16 cellular contexts compared by ENCODE assay signal in genomic region chr4:157994863-157995262, GRCh38.
A peak's percentile ranks its signal among the peaks of the same experiment; 100 is the strongest.
DNase-seq lines count a peak whose midpoint lies in the region; ATAC-seq and TF ChIP-seq lines count a peak whose summit lies in the region.
"Had no signal": no experiment of that assay in that cellular context is flagged by ENCODE, and none has a peak within 500 bp of the region (broad histone marks: within the 10 kb centered on the region; RNA-seq: fewer than 3 reads in every experiment).

No MANE protein-coding gene starts in this region.

- no peak overlapping the region for H3K4me3 Mint-ChIP-seq in endothelial cell (ENCODE audit: unreplicated experiment)

- H3K27me3 ChIP-seq in A673 (replicated peaks; ENCODE audit: insufficient read depth, low read depth, low read length, poor library complexity), result no peaks in the 10 kb centered on the region
- H3K27me3 ChIP-seq: upper lobe of left lung had no signal

- H3K27me3 Mint-ChIP-seq in endothelial cell (ENCODE audit: unreplicated experiment), result no peaks in the 10 kb centered on the region

- no TSS peak for BruUV-seq in A673 (replicated peaks; lab: Mats Ljungman, UMichigan)

- CTCF ChIA-PET in A673 (lab: Charles Lee), result no interaction called here

- no peaks in the 10 kb centered on the region for H3K36me3 ChIP-seq in A673 (ENCODE audit: insufficient read depth, low read length, poor library complexity, severe bottlenecking)
- H3K36me3 ChIP-seq in mucosa of descending colon (ENCODE audit: low read depth), result no peaks in the 10 kb centered on the region
- H3K36me3 ChIP-seq: upper lobe of left lung had no signal

- H3K9me3 ChIP-seq in A673 (ENCODE audit: low read depth, low read length, poor library complexity, severe bottlenecking) (no peaks in the 10 kb centered on the region), mucosa of descending colon (no peaks in the 10 kb centered on the region)
- H3K9me3 ChIP-seq: upper lobe of left lung had no signal

- peaks cover 39% of the 10 kb centered on the region for H3K4me1 Mint-ChIP-seq in endothelial cell (ENCODE audit: unreplicated experiment)

- DNase-seq in A673 (ENCODE audit: low spot score), result no peak
- peak; percentile 43 for DNase-seq in M059J (ENCODE audit: low read depth)
- no peak for DNase-seq in endothelial cell (ENCODE audit: low spot score)
- no peak for DNase-seq in mucosa of descending colon
- DNase-seq in HUDEP-2 (lab: John Stamatoyannopoulos, UW; ENCODE audit: unreplicated experiment in 76 of 76), result no peak
- no peak for DNase-seq in islet precursor cell
- no peak for DNase-seq in NCI-H1436 (lab: John Stamatoyannopoulos, UW)
- DNase-seq: activated CD4-positive, alpha-beta T cell treated with anti-CD3 and anti-CD28 coated beads, Interleukin-2, amount 50 U/mL, for 1 hour; DMS79; effector memory CD4-positive, alpha-beta T cell; NCI-H446; stimulated activated CD4-positive, alpha-beta T cell treated with anti-CD3 and anti-CD28 coated beads, Interleukin-2, amount 100 ng/mL, for 24 hours; upper lobe of left lung had no signal

- no peaks in the 10 kb centered on the region for H3K9me3 Mint-ChIP-seq in endothelial cell (ENCODE audit: unreplicated experiment)
- H3K9me3 Mint-ChIP-seq: activated T-helper 2 cell treated with anti-CD3 and anti-CD28 coated beads, Interferon-gamma antibody, Interleukin-2, Interleukin-4, amounts not matched to agents 10 μg/mL and 5 μg/mL and 100 μg/mL, durations not matched to agents 14 hours and 24 hours and 36 hours had no signal

- peaks cover 18% of the 10 kb centered on the region for H3K4me1 ChIP-seq in A673 (ENCODE audit: insufficient read depth, low read length, poor library complexity, severe bottlenecking)
- H3K4me1 ChIP-seq in mucosa of descending colon (ENCODE audit: low read depth), result no peaks in the 10 kb centered on the region

- no peaks in the 10 kb centered on the region for H3K36me3 Mint-ChIP-seq in endothelial cell (ENCODE audit: low read depth, unreplicated experiment)

- no peak overlapping the region for H3K4me3 ChIP-seq in A673 (ENCODE audit: low read depth, low read length, poor library complexity, severe bottlenecking)
- H3K4me3 ChIP-seq in mucosa of descending colon, result no peak overlapping the region
- H3K4me3 ChIP-seq: upper lobe of left lung had no signal

- intact Hi-C loops in A673 (cut with micrococcal nuclease; ENCODE audit: unreplicated experiment), result loop anchor here (10.0 kb wide), 1 partner anchor 630 kb away; no protein-coding TSS in a partner anchor
- intact Hi-C loops in mucosa of descending colon (cut with DNase I, micrococcal nuclease), result loop anchor here in 1 of 2 donors (5.0 to 10.0 kb wide), 2 partner anchors 177 to 260 kb away; partner anchors contain the start of gene GASK1B

- ATAC-seq in mucosa of descending colon, result peak; percentile 57
- no peak for ATAC-seq in HG02798 (IDR thresholded peaks at IDR 0.05; ENCODE audit: poor library complexity, unreplicated experiment)
- ATAC-seq: Panc1 had no signal

- POLR2A ChIA-PET in A673 (lab: Charles Lee; ENCODE audit: low non-redundant PET), result no interaction called here

- TF ChIP-seq CTCF in A673 (conservative IDR thresholded peaks at IDR 0.05; ENCODE audit: low read depth, low read length) (no peak), endothelial cell (IDR thresholded peaks at IDR 0.05; ENCODE audit: unreplicated experiment) (no peak), mucosa of descending colon (IDR thresholded peaks at IDR 0.05) (no peak)

- peak overlapping the region; percentile 45 for H3K27ac ChIP-seq in A673 (ENCODE audit: low read depth, low read length, poor library complexity, severe bottlenecking)

- H3K27ac Mint-ChIP-seq in endothelial cell (ENCODE audit: unreplicated experiment), result peak overlapping the region; percentile 93
- H3K27ac Mint-ChIP-seq: activated T-helper 2 cell treated with anti-CD3 and anti-CD28 coated beads, Interferon-gamma antibody, Interleukin-2, Interleukin-4, amounts not matched to agents 10 μg/mL and 5 μg/mL and 100 μg/mL, durations not matched to agents 14 hours and 24 hours and 36 hours had no signal
